In genomic region chr5:93300309-93300923, GRCh38 we compare ENCODE assay signal across 1 cellular context.
TF ChIP-seq lines count a peak whose summit lies in the region.

No MANE protein-coding gene starts in this region.

TF ChIP-seq in HCT116, 20 proteins besides CTCF, POLR2A, EP300 and RAD21 (continued from another document):
- TF ChIP-seq TCF7L2 (IDR thresholded peaks at IDR 0.05; ENCODE audit: borderline replicate concordance, extremely low read depth, insufficient read depth, insufficient read length), result no peak
- no peak for TF ChIP-seq SRF (IDR thresholded peaks at IDR 0.05; ENCODE audit: low read depth)
- TF ChIP-seq CBX3 (IDR thresholded peaks at IDR 0.05; ENCODE audit: low read depth), result no peak
